1 cellular context compared by ENCODE assay signal in genomic region chr22:41367039-41367679, GRCh38.
A peak's percentile ranks its signal among the peaks of the same experiment; 100 is the strongest.
TF ChIP-seq lines count a peak whose summit lies in the region.

No MANE protein-coding gene starts in this region.

TF ChIP-seq in HepG2, 621 proteins besides CTCF, POLR2A, EP300 and RAD21 (continued from another document and continues in another):
- TF ChIP-seq ZBTB14 (CRISPR knock-in tag; IDR thresholded peaks at IDR 0.05) (no peak), ZNF558 (CRISPR knock-in tag; IDR thresholded peaks at IDR 0.05; ENCODE audit: borderline replicate concordance) (no peak), SOX5 (CRISPR knock-in tag; IDR thresholded peaks at IDR 0.05; ENCODE audit: borderline replicate concordance) (peak; percentile 60; the same call in 1 of the 2 replicates), NR2F2 (IDR thresholded peaks at IDR 0.05; ENCODE audit: borderline replicate concordance, low read depth) (no peak), CEBPG (CRISPR knock-in tag; IDR thresholded peaks at IDR 0.05) (no peak), IKZF4 (CRISPR knock-in tag; IDR thresholded peaks at IDR 0.05; ENCODE audit: borderline replicate concordance, low read depth, not compliant biosample characterization) (no peak), ZNF569 (CRISPR knock-in tag; IDR thresholded peaks at IDR 0.05; ENCODE audit: borderline replicate concordance) (0 out of 2 replicates have a peak, but pooled peaks have one; percentile 68), CEBPZ (IDR thresholded peaks at IDR 0.05; ENCODE audit: low read length) (no peak), ZBTB21 (CRISPR knock-in tag; IDR thresholded peaks at IDR 0.05) (no peak), TFDP2 (CRISPR knock-in tag; IDR thresholded peaks at IDR 0.05) (peak; percentile 88), LBX2 (CRISPR knock-in tag; IDR thresholded peaks at IDR 0.05; ENCODE audit: borderline replicate concordance) (no peak), PBX2 (CRISPR knock-in tag; IDR thresholded peaks at IDR 0.05) (no peak; the same call in 1 of the 2 replicates), ZFX (CRISPR knock-in tag; IDR thresholded peaks at IDR 0.05; ENCODE audit: low read depth) (peak; percentile 85), NAIF1 (CRISPR knock-in tag; IDR thresholded peaks at IDR 0.05; ENCODE audit: borderline replicate concordance) (no peak), HOXD1 (CRISPR knock-in tag; IDR thresholded peaks at IDR 0.05) (no peak), STAT6 (CRISPR knock-in tag; IDR thresholded peaks at IDR 0.05; ENCODE audit: borderline replicate concordance) (no peak; the same call in 1 of the 2 replicates), ATF4 (CRISPR knock-in tag; IDR thresholded peaks at IDR 0.05) (no peak), PHB2 (IDR thresholded peaks at IDR 0.05; ENCODE audit: partially characterized antibody) (no peak), ZNF710 (CRISPR knock-in tag; IDR thresholded peaks at IDR 0.05; ENCODE audit: borderline replicate concordance) (no peak), ZBTB46 (CRISPR knock-in tag; IDR thresholded peaks at IDR 0.05; ENCODE audit: borderline replicate concordance) (no peak), PAF1 (CRISPR knock-in tag; IDR thresholded peaks at IDR 0.05) (no peak), ARNT2 (CRISPR knock-in tag; IDR thresholded peaks at IDR 0.05; ENCODE audit: low read depth) (peak; percentile 92), ZNF792 (CRISPR knock-in tag; IDR thresholded peaks at IDR 0.05) (peak; percentile 59; the same call in 1 of the 2 replicates), ZBTB38 (CRISPR knock-in tag; IDR thresholded peaks at IDR 0.05) (no peak), ZNF691 (CRISPR knock-in tag; IDR thresholded peaks at IDR 0.05; ENCODE audit: borderline replicate concordance, low read depth) (peak; percentile 49; the same call in 1 of the 2 replicates), ETV5 (CRISPR knock-in tag; IDR thresholded peaks at IDR 0.05; ENCODE audit: borderline replicate concordance) (no peak; the same call in 1 of the 2 replicates), ZNF235 (CRISPR knock-in tag; IDR thresholded peaks at IDR 0.05; ENCODE audit: borderline replicate concordance) (no peak), ZNF230 (CRISPR knock-in tag; IDR thresholded peaks at IDR 0.05) (no peak), ZNF720 (CRISPR knock-in tag; IDR thresholded peaks at IDR 0.05) (no peak), ZNF24 (IDR thresholded peaks at IDR 0.05) (no peak), GLMP (CRISPR knock-in tag; IDR thresholded peaks at IDR 0.05; ENCODE audit: borderline replicate concordance) (no peak), ZNF788 (CRISPR knock-in tag; IDR thresholded peaks at IDR 0.05; ENCODE audit: borderline replicate concordance) (peak; percentile 88; the same call in 1 of the 2 replicates), ZSCAN22 (CRISPR knock-in tag; IDR thresholded peaks at IDR 0.05) (no peak), SNAI1 (CRISPR knock-in tag; IDR thresholded peaks at IDR 0.05; ENCODE audit: borderline replicate concordance) (no peak), ZBTB4 (CRISPR knock-in tag; IDR thresholded peaks at IDR 0.05; ENCODE audit: borderline replicate concordance) (no peak), JUN (CRISPR knock-in tag; IDR thresholded peaks at IDR 0.05) (no peak), SP2 (CRISPR knock-in tag; IDR thresholded peaks at IDR 0.05) (0 out of 2 replicates have a peak, but pooled peaks have one; percentile 42)
